ENCODE assay signal across 8 cellular contexts in the genomic region with DNA sequence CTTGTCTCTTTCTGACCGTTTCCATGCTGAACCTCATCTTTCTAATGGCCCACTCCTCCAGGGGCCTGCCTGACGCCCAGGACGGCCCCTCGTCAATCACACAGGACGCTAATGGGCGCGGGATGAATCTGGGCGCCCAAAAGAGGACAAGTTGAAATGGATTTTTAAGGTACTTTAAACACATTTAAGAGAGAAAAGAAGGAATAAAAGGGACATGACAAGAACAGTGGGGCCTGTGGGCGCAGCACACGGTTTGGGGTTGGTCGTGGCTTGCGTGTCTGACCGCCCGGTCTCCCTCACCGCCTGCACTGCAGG. TPM values are rescaled to one million over a fixed set of nuclear protein-coding genes. Genes with fewer than 3 reads are reported as not detected.
DNase-seq lines count a peak whose midpoint lies in the region; ATAC-seq and TF ChIP-seq lines count a peak whose summit lies in the region.

No MANE protein-coding gene starts in this region.

- WGBS in gastroesophageal sphincter (ENCODE audit: low coverage in 1 of 2), 2 donors: 3 to 4% methylated on average over 11 to 12 of the region's 15 CpGs

- no peaks in the 10 kb centered on the region for H3K27me3 ChIP-seq in Peyer's patch
- H3K27me3 ChIP-seq in gastroesophageal sphincter: no peaks in the 10 kb centered on the region

- TF ChIP-seq EP300 in gastroesophageal sphincter (IDR thresholded peaks at IDR 0.05): no peak

- H3K4me1 ChIP-seq in Peyer's patch (peaks cover 0 to 27% (median 12%) of the 10 kb centered on the region in 4 donors), gastroesophageal sphincter (peaks cover 0 to 45% (median 20%) of the 10 kb centered on the region in 3 donors)

- H3K9me3 ChIP-seq in Peyer's patch (peaks cover 0 to 15% (median 6%) of the 10 kb centered on the region in 4 donors), gastroesophageal sphincter (peaks cover 0 to 15% (median 0%) of the 10 kb centered on the region in 3 donors)

- H3K27ac ChIP-seq in Peyer's patch (peak overlapping the region; percentile 37 to 79 (median 76)), gastroesophageal sphincter (peak overlapping the region in 3 of 4 donors; percentile 81 to 84 (median 82))

- no peak for TF ChIP-seq POLR2A in Peyer's patch (IDR thresholded peaks at IDR 0.05)
- no peak for TF ChIP-seq POLR2A in gastroesophageal sphincter (IDR thresholded peaks at IDR 0.05)

- ATAC-seq in GM21717 (IDR thresholded peaks at IDR 0.05; ENCODE audit: unreplicated experiment) (peak; percentile 29), gastroesophageal sphincter (no peak), HG03159 (IDR thresholded peaks at IDR 0.05; ENCODE audit: unreplicated experiment) (no peak), HG02981 (IDR thresholded peaks at IDR 0.05; ENCODE audit: unreplicated experiment) (no peak)

- DNase-seq in Peyer's patch (no peak), skeletal muscle cell (ENCODE audit: low read depth) (no peak), RPMI8226 (no peak), KG1 (lab: John Stamatoyannopoulos, UW) (no peak)

- TF ChIP-seq CTCF in Peyer's patch (IDR thresholded peaks at IDR 0.05) (no peak), gastroesophageal sphincter (IDR thresholded peaks at IDR 0.05) (no peak)

- no peaks in the 10 kb centered on the region for H3K36me3 ChIP-seq in Peyer's patch
- no peaks in the 10 kb centered on the region for H3K36me3 ChIP-seq in gastroesophageal sphincter

- peak overlapping the region; percentile 39 to 93 (median 74) for H3K4me3 ChIP-seq in Peyer's patch
- peak overlapping the region; percentile 37 to 81 for H3K4me3 ChIP-seq in gastroesophageal sphincter
- peak overlapping the region; percentile 70 for H3K4me3 ChIP-seq in skeletal muscle cell (ENCODE audit: low read depth, low read length)

RNA-seq across cellular contexts. Expression of gene UBE2F, which starts 0.6 kb away (rescaled TPM):
- total RNA-seq in Peyer's patch (10 to 100 TPM; 21.5 to 67.7 (median 50.3) TPM), gastroesophageal sphincter (10 to 100 TPM; 85.0 to 99.5 (median 96.3) TPM)
